In genomic region chr12:107748472-107748871, GRCh38 we compare ENCODE assay signal across 17 cellular contexts. TPM values are rescaled to one million over a fixed set of nuclear protein-coding genes. Genes with fewer than 3 reads are reported as not detected.
A peak's percentile ranks its signal among the peaks of the same experiment; 100 is the strongest.
DNase-seq lines count a peak whose midpoint lies in the region; ATAC-seq and TF ChIP-seq lines count a peak whose summit lies in the region.
"Had no signal": no experiment of that assay in that cellular context is flagged by ENCODE, and none has a peak within 500 bp of the region (broad histone marks: within the 10 kb centered on the region; RNA-seq: fewer than 3 reads in every experiment).

No MANE protein-coding gene starts in this region.

- DNase-seq in left ventricle myocardium superior (no peak), left ventricle myocardium inferior (no peak), SW 1271 (lab: John Stamatoyannopoulos, UW) (peak; percentile 9 to 74), fibroblast of the aortic adventitia (ENCODE audit: low read depth) (peak; percentile 83), NCI-H1694 treated with DMSO at 0.1 percent for 48 hours (lab: John Stamatoyannopoulos, UW) (no peak), esophagus muscularis mucosa (ENCODE audit: extremely low spot score) (no peak)
- DNase-seq in activated CD4-positive, CD25-positive, alpha-beta regulatory T cell treated with anti-CD3 and anti-CD28 coated beads, Interleukin-2, amount 50 U/mL, for 72 hours: no peak
- DNase-seq: activated B cell treated with CpG ODN at 0.5 μM for 24 hours, AML-193, anterior cingulate cortex, MM.1S, NCI-H510A treated with DMSO at 0.1 percent for 48 hours, nephron progenitor cell, SHP77 had no signal

- no peak for TF ChIP-seq POLR2A in esophagus muscularis mucosa (IDR thresholded peaks at IDR 0.05; ENCODE audit: low read depth)

- WGBS in esophagus muscularis mucosa: 70% methylated on average over 6 of the region's 6 CpGs

- H3K4me3 ChIP-seq in left ventricle myocardium inferior: no peak overlapping the region
- H3K4me3 ChIP-seq in fibroblast of the aortic adventitia (ENCODE audit: low read depth, low read length): peak overlapping the region; percentile 26
- H3K4me3 ChIP-seq in esophagus muscularis mucosa: no peak overlapping the region
- H3K4me3 ChIP-seq: skin epidermis had no signal

- H3K36me3 ChIP-seq in left ventricle myocardium inferior (peaks cover 76% of the 10 kb centered on the region), esophagus muscularis mucosa (peaks cover 61 to 98% (median 81%) of the 10 kb centered on the region in 4 donors)

- H3K27ac ChIP-seq in left ventricle myocardium inferior (replicated peaks) (no peak overlapping the region), esophagus muscularis mucosa (replicated peaks in 1 of 4) (no peak overlapping the region)

- H3K27me3 ChIP-seq in left ventricle myocardium inferior (ENCODE audit: low read depth) (no peaks in the 10 kb centered on the region), esophagus muscularis mucosa (no peaks in the 10 kb centered on the region)

- peaks cover 27% of the 10 kb centered on the region for H3K4me1 ChIP-seq in left ventricle myocardium inferior
- peaks cover 0 to 20% (median 7%) of the 10 kb centered on the region in 4 donors for H3K4me1 ChIP-seq in esophagus muscularis mucosa

- H3K9me3 ChIP-seq in left ventricle myocardium inferior (replicated peaks) (no peaks in the 10 kb centered on the region), esophagus muscularis mucosa (no peaks in the 10 kb centered on the region)

- TF ChIP-seq CTCF in left ventricle myocardium inferior (IDR thresholded peaks at IDR 0.05; ENCODE audit: borderline replicate concordance) (no peak), fibroblast of the aortic adventitia (IDR thresholded peaks at IDR 0.05; ENCODE audit: insufficient read depth, low read length) (no peak), esophagus muscularis mucosa (IDR thresholded peaks at IDR 0.05) (no peak)

- TF ChIP-seq EP300 in esophagus muscularis mucosa (IDR thresholded peaks at IDR 0.05): no peak

- peak; percentile 60 for ATAC-seq in left ventricle myocardium superior
- ATAC-seq in HG03520 (IDR thresholded peaks at IDR 0.05; ENCODE audit: unreplicated experiment): no peak

- intact Hi-C loops in left ventricle myocardium superior (cut with micrococcal nuclease): no loop called here
- intact Hi-C loops in left ventricle myocardium inferior (cut with micrococcal nuclease): no loop called here
- intact Hi-C loops in esophagus muscularis mucosa (cut with DNase I): no loop called here

RNA-seq across cellular contexts. Expression of gene PRDM4, which starts 12.5 kb away (rescaled TPM):
- 12.5 TPM for total RNA-seq in left ventricle myocardium superior
- 13.1 TPM for total RNA-seq in left ventricle myocardium inferior
- total RNA-seq in fibroblast of the aortic adventitia (ENCODE audit: low replicate concordance): 34.3 and 38.7 TPM in 2 replicates
- 10 to 100 TPM; 18.3 to 29.4 (median 26.8) TPM for total RNA-seq in esophagus muscularis mucosa

RNA-seq across cellular contexts. Expression of gene ASCL4, which starts 26.0 kb away (rescaled TPM):
- total RNA-seq in left ventricle myocardium superior: not detected
- not detected for total RNA-seq in left ventricle myocardium inferior
- total RNA-seq in fibroblast of the aortic adventitia (ENCODE audit: low replicate concordance): not detected in 2 replicates
- not detected for total RNA-seq in esophagus muscularis mucosa
- total RNA-seq: activated B cell treated with CpG ODN at 0.5 μM for 24 hours, kidney epithelial cell had no signal

Comparison
In these comparisons a context has a peak if more than half of its experiments do, and no peak if none do; other contexts are left out.
1. DNase-seq: peak in SW 1271 (2 of 2) and fibroblast of the aortic adventitia (single experiment); none in left ventricle myocardium superior (single experiment), left ventricle myocardium inferior (single experiment), NCI-H1694 treated with DMSO at 0.1 percent for 48 hours (single experiment), esophagus muscularis mucosa (single experiment) and activated CD4-positive, CD25-positive, alpha-beta regulatory T cell treated with anti-CD3 and anti-CD28 coated beads, Interleukin-2, amount 50 U/mL, for 72 hours (single experiment).